ENCODE assay signal across 10 cellular contexts in the genomic region with DNA sequence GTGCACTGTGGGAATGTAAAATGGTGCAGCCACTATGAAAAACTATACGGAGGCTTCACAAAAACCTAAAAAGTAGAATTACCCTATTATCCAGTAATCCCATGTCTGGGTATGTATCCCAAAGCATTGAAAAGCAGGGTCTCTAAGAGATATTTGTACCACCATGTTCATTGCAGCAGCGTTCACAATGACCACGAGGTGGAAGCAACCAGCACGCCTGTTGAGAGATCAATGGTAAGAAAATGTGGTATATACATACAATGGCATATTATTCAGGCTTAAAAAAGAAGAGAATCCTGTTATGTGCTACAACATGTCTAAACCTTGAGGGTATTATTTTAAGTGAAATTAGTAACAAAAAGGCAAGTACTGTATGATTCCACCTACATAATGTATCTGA. TPM values are rescaled to one million over a fixed set of nuclear protein-coding genes. Genes with fewer than 3 reads are reported as not detected.
DNase-seq lines count a peak whose midpoint lies in the region; ATAC-seq and TF ChIP-seq lines count a peak whose summit lies in the region.
"Had no signal": no experiment of that assay in that cellular context is flagged by ENCODE, and none has a peak within 500 bp of the region (broad histone marks: within the 10 kb centered on the region; RNA-seq: fewer than 3 reads in every experiment).

No MANE protein-coding gene starts in this region.

- H3K4ac ChIP-seq in mesenchymal stem cell (ENCODE audit: low read depth in 1 of 2, low read length in 2 of 2): no peak overlapping the region

- no peak overlapping the region for H3K18ac ChIP-seq in mesenchymal stem cell (ENCODE audit: low read depth in 1 of 2, low read length in 2 of 2)

- H2BK5ac ChIP-seq in mesenchymal stem cell (ENCODE audit: low read depth, low read length, poor library complexity, severe bottlenecking): no peak overlapping the region

- H3K4me3 Mint-ChIP-seq in endodermal cell: peak overlapping the region; percentile 75

- DNase-seq in GM06990 (ENCODE audit: extremely low read depth, insufficient read length) (no peak), RKO (ENCODE audit: low spot score) (peak; percentile 26), endodermal cell (no peak), dedifferentiated amniotic fluid mesenchymal stem cell (ENCODE audit: extremely low spot score) (no peak), mesenchymal stem cell (no peak)
- DNase-seq: heart left ventricle, NCI-H1105 had no signal

- H3K27ac Mint-ChIP-seq in endodermal cell: no peak overlapping the region

- 83% methylated on average over 4 of the region's 4 CpGs; no CpG with 5 or more reads in 1 of the 2 experiments for WGBS in endodermal cell (ENCODE audit: insufficient coverage in 1 of 2, insufficient read length in 1 of 2), 2 experiments
- 100% methylated on average over 1 of the region's 4 CpGs for WGBS in mesenchymal stem cell

- H2AFZ ChIP-seq in mesenchymal stem cell (ENCODE audit: low read depth, low read length): no peak overlapping the region

- no peak for ATAC-seq in GM21576 (IDR thresholded peaks at IDR 0.05; ENCODE audit: unreplicated experiment)
- no peak for ATAC-seq in HG03025 (IDR thresholded peaks at IDR 0.05; ENCODE audit: low FRiP score, unreplicated experiment)

- H3K4me3 ChIP-seq in GM06990 (replicated peaks; ENCODE audit: low read depth, low read length) (peak overlapping the region; percentile 93), endodermal cell (ENCODE audit: low read length) (no peak overlapping the region), mesenchymal stem cell (ENCODE audit: insufficient read depth in 1 of 2, low read depth in 1 of 2, low read length in 2 of 2) (no peak overlapping the region)

- peaks cover 17% of the 10 kb centered on the region for H3K36me3 Mint-ChIP-seq in endodermal cell (ENCODE audit: low read depth)

- H3K36me3 ChIP-seq in GM06990 (ENCODE audit: control insufficient read depth, insufficient read depth, low read length) (no peaks in the 10 kb centered on the region), endodermal cell (ENCODE audit: control insufficient read depth, insufficient read depth, low read length) (peaks cover 21% of the 10 kb centered on the region), mesenchymal stem cell (ENCODE audit: control insufficient read depth in 1 of 2, insufficient read depth in 2 of 2, low read depth in 1 of 2, low read length in 2 of 2) (peaks cover 0 to 20% of the 10 kb centered on the region in 2 experiments)

- no peak overlapping the region for H3K9ac ChIP-seq in endodermal cell (ENCODE audit: extremely low read depth, low read length, poor library complexity, severe bottlenecking)
- H3K9ac ChIP-seq in mesenchymal stem cell (ENCODE audit: low read length): no peak overlapping the region

- no peak overlapping the region for H4K8ac ChIP-seq in mesenchymal stem cell (ENCODE audit: low read length)

- peaks cover 19% of the 10 kb centered on the region for H3K79me1 ChIP-seq in mesenchymal stem cell (replicated peaks; ENCODE audit: low read length, poor library complexity, severe bottlenecking)

- no peak overlapping the region for H2BK120ac ChIP-seq in mesenchymal stem cell (ENCODE audit: low read depth, low read length)

- H3K9me3 ChIP-seq in endodermal cell (ENCODE audit: control insufficient read depth, low read length): no peaks in the 10 kb centered on the region
- no peaks in the 10 kb centered on the region for H3K9me3 ChIP-seq in mesenchymal stem cell (ENCODE audit: control insufficient read depth, low read length)
- H3K9me3 ChIP-seq: heart left ventricle had no signal

- H3K4me2 ChIP-seq in mesenchymal stem cell (ENCODE audit: low read length, poor library complexity, severe bottlenecking): no peak overlapping the region

- no peak overlapping the region for H2BK12ac ChIP-seq in mesenchymal stem cell (ENCODE audit: low read length in 2 of 2)

- no peak overlapping the region for H4K91ac ChIP-seq in mesenchymal stem cell (ENCODE audit: low read length)

- no peak overlapping the region for H3K14ac ChIP-seq in mesenchymal stem cell (ENCODE audit: low read length in 2 of 2)

- H3K9me3 Mint-ChIP-seq in endodermal cell: no peaks in the 10 kb centered on the region

- H3K4me1 Mint-ChIP-seq in endodermal cell: peaks cover 8% of the 10 kb centered on the region

- no peak overlapping the region for H3K23ac ChIP-seq in mesenchymal stem cell (ENCODE audit: low read length in 2 of 2)

- H2BK15ac ChIP-seq in mesenchymal stem cell (ENCODE audit: low read depth, poor library complexity, severe bottlenecking): no peak overlapping the region

- H3K27me3 Mint-ChIP-seq in endodermal cell (ENCODE audit: insufficient read depth): peaks cover 9% of the 10 kb centered on the region

- H3K4me1 ChIP-seq in endodermal cell (ENCODE audit: control insufficient read depth, insufficient read depth, low read length) (no peaks in the 10 kb centered on the region), mesenchymal stem cell (ENCODE audit: control insufficient read depth, insufficient read depth, low read depth, low read length) (no peaks in the 10 kb centered on the region)

- H2AK5ac ChIP-seq in mesenchymal stem cell (ENCODE audit: low read length, severe bottlenecking): no peak overlapping the region

- 0 out of 2 replicates have a peak, but pooled peaks have one; percentile 9 for TF ChIP-seq CTCF in 22Rv1 (IDR thresholded peaks at IDR 0.05)
- TF ChIP-seq CTCF in GM06990 (IDR thresholded peaks at IDR 0.05; ENCODE audit: insufficient read depth, low read length, poor library complexity, severe bottlenecking): peak; percentile 42
- TF ChIP-seq CTCF in endodermal cell (conservative IDR thresholded peaks at IDR 0.05): no peak

- H3K27ac ChIP-seq in 22Rv1 (no peak overlapping the region), endodermal cell (ENCODE audit: low read depth, low read length) (no peak overlapping the region), mesenchymal stem cell (ENCODE audit: low read length, poor library complexity, severe bottlenecking) (no peak overlapping the region)

- H3K27me3 ChIP-seq in GM06990 (replicated peaks; ENCODE audit: control insufficient read depth, insufficient read depth, low read length) (no peaks in the 10 kb centered on the region), endodermal cell (ENCODE audit: control insufficient read depth, insufficient read depth, low read length, poor library complexity, severe bottlenecking) (no peaks in the 10 kb centered on the region), mesenchymal stem cell (ENCODE audit: control insufficient read depth in 1 of 2, insufficient read depth in 1 of 2, low read length in 2 of 2) (no peaks in the 10 kb centered on the region)
- H3K27me3 ChIP-seq: heart left ventricle had no signal

RNA-seq across cellular contexts. Expression of gene NOPCHAP1, which starts 0.9 kb away (rescaled TPM):
- total RNA-seq in endodermal cell: 10 to 100 TPM; 26.1 to 29.1 TPM
- 20.8 TPM for polyA plus RNA-seq in endodermal cell (2013, experiment 1 of 2)
- polyA plus RNA-seq in endodermal cell (2013, experiment 2 of 2): 18.4 TPM
- 20.3 TPM for polyA plus RNA-seq in mesenchymal stem cell (2013, experiment 1 of 2)
- 21.5 TPM for polyA plus RNA-seq in mesenchymal stem cell (2013, experiment 2 of 2)

RNA-seq across cellular contexts. Expression of gene SLC41A2, which starts 27.1 kb away (rescaled TPM):
- total RNA-seq in endodermal cell: 1 to 10 TPM; 1.9 to 2.3 TPM
- 1.00 TPM for polyA plus RNA-seq in endodermal cell (2013, experiment 1 of 2)
- polyA plus RNA-seq in endodermal cell (2013, experiment 2 of 2): 0.91 TPM
- 11.9 TPM for polyA plus RNA-seq in mesenchymal stem cell (2013, experiment 1 of 2)
- polyA plus RNA-seq in mesenchymal stem cell (2013, experiment 2 of 2): 12.1 TPM
